Comparison of ENCODE assay signal across 9 cellular contexts in the genomic region with DNA sequence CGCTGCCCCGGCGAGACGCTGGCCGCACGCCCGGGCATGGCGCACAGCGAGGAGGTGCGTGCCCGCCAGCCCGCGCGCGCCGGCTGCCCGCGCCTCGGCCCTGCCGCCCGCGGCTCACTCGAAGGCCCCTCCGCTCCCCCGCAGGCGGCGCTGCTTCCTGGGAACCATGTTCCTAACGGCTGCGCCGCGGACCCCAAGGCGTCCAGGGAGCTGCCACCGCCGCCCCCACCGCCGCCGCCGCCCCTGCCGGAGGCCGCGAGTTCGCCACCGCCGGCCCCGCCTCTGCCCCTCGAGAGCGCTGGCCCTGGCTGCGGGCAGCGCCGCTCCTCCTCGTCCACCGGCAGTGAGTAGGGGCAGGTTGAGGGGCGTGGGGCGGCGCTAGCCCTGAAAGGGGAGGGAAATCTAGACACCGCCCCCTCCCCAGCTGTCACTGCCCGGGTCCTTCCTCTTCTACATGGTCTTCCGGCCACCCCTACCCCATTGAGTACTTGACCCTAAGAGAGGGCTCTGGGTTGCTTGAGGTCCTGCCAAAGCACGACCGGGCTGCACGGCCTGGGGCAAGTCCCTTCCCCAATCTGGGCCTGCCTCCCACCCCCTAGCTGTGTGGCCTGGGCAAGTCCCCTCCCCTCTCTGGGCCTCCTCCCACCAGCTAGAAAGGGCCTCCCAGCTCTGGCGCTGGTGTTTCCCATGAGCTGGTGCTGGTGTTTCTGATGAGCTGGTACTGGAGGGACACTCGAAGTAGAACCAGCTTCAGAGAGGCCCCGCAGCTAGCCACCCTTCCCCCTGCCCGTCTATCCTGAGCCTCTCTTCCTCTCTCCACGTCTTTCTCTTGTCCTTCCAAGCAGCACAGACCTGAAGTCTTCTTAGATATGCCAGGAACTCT. TPM values are rescaled to one million over a fixed set of nuclear protein-coding genes. Genes with fewer than 3 reads are reported as not detected.
DNase-seq lines count a peak whose midpoint lies in the region; ATAC-seq and TF ChIP-seq lines count a peak whose summit lies in the region.
"Had no signal": no experiment of that assay in that cellular context is flagged by ENCODE, and none has a peak within 500 bp of the region (broad histone marks: within the 10 kb centered on the region; RNA-seq: fewer than 3 reads in every experiment).

No MANE protein-coding gene starts in this region.

- H3K27me3 ChIP-seq in Peyer's patch (peaks cover 0 to 21% of the 10 kb centered on the region in 2 donors), smooth muscle cell (ENCODE audit: low read depth) (peaks cover 52% of the 10 kb centered on the region)

- H3K36me3 ChIP-seq in Peyer's patch (no peaks in the 10 kb centered on the region), smooth muscle cell (ENCODE audit: low read depth) (no peaks in the 10 kb centered on the region)

- no peak overlapping the region for H3K9ac ChIP-seq in smooth muscle cell (ENCODE audit: low read depth)

- TF ChIP-seq POLR2A in Peyer's patch (IDR thresholded peaks at IDR 0.05), result peak; percentile 21 to 76

- H3F3A ChIP-seq in smooth muscle cell (ENCODE audit: low read depth), result no peaks in the 10 kb centered on the region

- WGBS in smooth muscle cell (ENCODE audit: low lambda C conversion rate), result 7% methylated on average over 48 of the region's 66 CpGs

- H2AFZ ChIP-seq in smooth muscle cell (ENCODE audit: low read depth), result no peak overlapping the region

- peak; percentile 58 for DNase-seq in NCI-H82 (lab: John Stamatoyannopoulos, UW)
- DNase-seq in NCI-H82 treated with DMSO at 0.1 percent for 48 hours (lab: John Stamatoyannopoulos, UW; ENCODE audit: unreplicated experiment), result no peak
- peak in 2 of 3 donors; percentile 72 to 73 for DNase-seq in Peyer's patch
- peak; percentile 11 for DNase-seq in fibroblast of villous mesenchyme (ENCODE audit: low read depth)
- DNase-seq in smooth muscle cell (lab: John Stamatoyannopoulos, UW; ENCODE audit: unreplicated experiment), result no peak
- no peak for DNase-seq in T1000 (lab: John Stamatoyannopoulos, UW)
- DNase-seq in hippocampal formation (lab: John Stamatoyannopoulos, UW), result no peak

- TF ChIP-seq CTCF in Peyer's patch (IDR thresholded peaks at IDR 0.05), result peak in 1 of 6 experiments; percentile 9
- TF ChIP-seq CTCF in fibroblast of villous mesenchyme (IDR thresholded peaks at IDR 0.05; ENCODE audit: insufficient read depth, low read depth, low read length), result no peak
- no peak for TF ChIP-seq CTCF in smooth muscle cell (IDR thresholded peaks at IDR 0.05; ENCODE audit: borderline replicate concordance, insufficient read depth, poor library complexity, severe bottlenecking)

- H3K4me3 ChIP-seq in Peyer's patch (peak overlapping the region; percentile 7 to 66 (median 39)), fibroblast of villous mesenchyme (ENCODE audit: low read depth, low read length) (no peak overlapping the region), smooth muscle cell (peak overlapping the region; percentile 16)

- H3K27ac ChIP-seq in Peyer's patch, result peak overlapping the region in 3 of 4 donors; percentile 65 to 97 (median 81)
- no peak overlapping the region for H3K27ac ChIP-seq in smooth muscle cell (ENCODE audit: low read depth)

- H3K4me2 ChIP-seq in smooth muscle cell, result peak overlapping the region; percentile 61

- ATAC-seq in HG03571 (IDR thresholded peaks at IDR 0.05; ENCODE audit: unreplicated experiment), result no peak

- H3K9me3 ChIP-seq in Peyer's patch (no peaks in the 10 kb centered on the region), smooth muscle cell (replicated peaks; ENCODE audit: low read depth) (no peaks in the 10 kb centered on the region)

- H3K4me1 ChIP-seq in Peyer's patch (peaks cover 0 to 50% (median 16%) of the 10 kb centered on the region in 4 donors), smooth muscle cell (ENCODE audit: low read depth) (peaks cover 4% of the 10 kb centered on the region)

- no peaks in the 10 kb centered on the region for H3K79me2 ChIP-seq in smooth muscle cell (ENCODE audit: low read depth)

- H4K20me1 ChIP-seq in smooth muscle cell (ENCODE audit: low read depth), result no peaks in the 10 kb centered on the region

RNA-seq across cellular contexts. Expression of gene TNFRSF25, which starts 17.0 kb away (rescaled TPM):
- total RNA-seq in Peyer's patch (10 to 100 TPM; 31.0 to 88.4 (median 61.5) TPM), fibroblast of villous mesenchyme (2.9 and 3.9 TPM in 2 replicates), smooth muscle cell (9.6 and 19.8 TPM in 2 replicates)
- 10.1 and 17.7 TPM in 2 replicates for polyA plus RNA-seq in smooth muscle cell

RNA-seq across cellular contexts. Expression of gene ESPN, which starts 24.4 kb away (rescaled TPM):
- total RNA-seq in Peyer's patch, result 100 to 1,000 TPM in 3 of 4 donors, 10 to 100 TPM in 1; 17.3 to 390 (median 306) TPM
- not detected in 2 replicates for total RNA-seq in fibroblast of villous mesenchyme
- total RNA-seq in smooth muscle cell, result not detected in 2 replicates
- polyA plus RNA-seq in smooth muscle cell, result 1.1 and 2.6 TPM in 2 replicates

RNA-seq across cellular contexts. Expression of gene HES2, which starts 29.3 kb away (rescaled TPM):
- total RNA-seq in Peyer's patch, result 10 to 100 TPM in 1 of 4 donors, 1 to 10 TPM in 3; 2.5 to 15.9 (median 5.2) TPM
- total RNA-seq in fibroblast of villous mesenchyme, result 0.43 TPM in 1 of 2 replicates, not detected in the other
- total RNA-seq in smooth muscle cell, result 4.6 and 5.6 TPM in 2 replicates
- 1.7 and 11.1 TPM in 2 replicates for polyA plus RNA-seq in smooth muscle cell
- total RNA-seq: skeletal muscle tissue had no signal

RNA-seq across cellular contexts. Expression of gene PLEKHG5, which starts 42.5 kb away (rescaled TPM):
- total RNA-seq in Peyer's patch (10 to 100 TPM; 17.7 to 56.9 (median 45.4) TPM), fibroblast of villous mesenchyme (7.4 and 11.2 TPM in 2 replicates), smooth muscle cell (14.5 and 16.1 TPM in 2 replicates)
- polyA plus RNA-seq in smooth muscle cell, result 10.6 and 17.8 TPM in 2 replicates

RNA-seq across cellular contexts. Expression of gene ACOT7, which starts 55.4 kb away (rescaled TPM):
- total RNA-seq in Peyer's patch, result 10 to 100 TPM; 38.4 to 93.2 (median 67.1) TPM
- total RNA-seq in fibroblast of villous mesenchyme, result 16.1 and 17.3 TPM in 2 replicates
- 16.4 and 19.5 TPM in 2 replicates for total RNA-seq in smooth muscle cell
- polyA plus RNA-seq in smooth muscle cell, result 53.6 and 53.8 TPM in 2 replicates

Comparison
In these comparisons a context has a peak if more than half of its experiments do, and no peak if none do; other contexts are left out.
1. DNase-seq: peak in NCI-H82 (single experiment), Peyer's patch (2 of 3) and fibroblast of villous mesenchyme (single experiment); none in NCI-H82 treated with DMSO at 0.1 percent for 48 hours (single experiment), smooth muscle cell (single experiment), T1000 (single experiment) and hippocampal formation (0 of 2).
2. RNA of gene ESPN, which starts 24.4 kb away (total RNA-seq): 17.3 to 390 TPM in Peyer's patch; not detected in fibroblast of villous mesenchyme and not detected in smooth muscle cell; every median in the first group is over 10 times any median in the second.